1 cellular context compared by ENCODE assay signal in genomic region chr20:50929299-50930138, GRCh38.
A peak's percentile ranks its signal among the peaks of the same experiment; 100 is the strongest.
TF ChIP-seq lines count a peak whose summit lies in the region.

No MANE protein-coding gene starts in this region.

TF ChIP-seq in HepG2, 621 proteins besides CTCF, POLR2A, EP300 and RAD21 (continued from another document and continues in another):
- peak; percentile 89 for TF ChIP-seq ATF2 (CRISPR knock-in tag; IDR thresholded peaks at IDR 0.05)
- TF ChIP-seq PITX1 (CRISPR knock-in tag; IDR thresholded peaks at IDR 0.05): peak; percentile 86; the same call in 1 of the 2 replicates
- peak; percentile 76; the same call in 1 of the 2 replicates for TF ChIP-seq ZNF34 (CRISPR knock-in tag; IDR thresholded peaks at IDR 0.05; ENCODE audit: borderline replicate concordance)
- TF ChIP-seq, protein P1, sequence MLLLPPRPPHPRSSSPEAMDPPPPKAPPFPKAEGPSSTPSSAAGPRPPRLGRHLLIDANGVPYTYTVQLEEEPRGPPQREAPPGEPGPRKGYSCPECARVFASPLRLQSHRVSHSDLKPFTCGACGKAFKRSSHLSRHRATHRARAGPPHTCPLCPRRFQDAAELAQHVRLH (CRISPR knock-in tag; IDR thresholded peaks at IDR 0.05; ENCODE audit: borderline replicate concordance, low read depth): peak; percentile 99
- no peak for TF ChIP-seq GMEB2 (CRISPR knock-in tag; IDR thresholded peaks at IDR 0.05; ENCODE audit: low read depth)
- TF ChIP-seq ZNF850 (CRISPR knock-in tag; conservative IDR thresholded peaks at IDR 0.05): no peak
- TF ChIP-seq ZNF205 (CRISPR knock-in tag; IDR thresholded peaks at IDR 0.05): peak; percentile 79; the same call in 1 of the 2 replicates
- TF ChIP-seq ZNF335 (CRISPR knock-in tag; IDR thresholded peaks at IDR 0.05): peak; percentile 66; the same call in 1 of the 2 replicates
- TF ChIP-seq, protein P2, sequence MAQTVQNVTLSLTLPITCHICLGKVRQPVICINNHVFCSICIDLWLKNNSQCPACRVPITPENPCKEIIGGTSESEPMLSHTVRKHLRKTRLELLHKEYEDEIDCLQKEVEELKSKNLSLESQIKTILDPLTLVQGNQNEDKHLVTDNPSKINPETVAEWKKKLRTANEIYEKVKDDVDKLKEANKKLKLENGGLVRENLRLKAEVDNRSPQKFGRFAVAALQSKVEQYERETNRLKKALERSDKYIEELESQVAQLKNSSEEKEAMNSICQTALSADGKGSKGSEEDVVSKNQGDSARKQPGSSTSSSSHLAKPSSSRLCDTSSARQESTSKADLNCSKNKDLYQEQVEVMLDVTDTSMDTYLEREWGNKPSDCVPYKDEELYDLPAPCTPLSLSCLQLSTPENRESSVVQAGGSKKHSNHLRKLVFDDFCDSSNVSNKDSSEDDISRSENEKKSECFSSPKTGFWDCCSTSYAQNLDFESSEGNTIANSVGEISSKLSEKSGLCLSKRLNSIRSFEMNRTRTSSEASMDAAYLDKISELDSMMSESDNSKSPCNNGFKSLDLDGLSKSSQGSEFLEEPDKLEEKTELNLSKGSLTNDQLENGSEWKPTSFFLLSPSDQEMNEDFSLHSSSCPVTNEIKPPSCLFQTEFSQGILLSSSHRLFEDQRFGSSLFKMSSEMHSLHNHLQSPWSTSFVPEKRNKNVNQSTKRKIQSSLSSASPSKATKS (CRISPR knock-in tag; IDR thresholded peaks at IDR 0.05): no peak
- no peak for TF ChIP-seq KLF13 (CRISPR knock-in tag; IDR thresholded peaks at IDR 0.05)
- TF ChIP-seq IKZF4 (CRISPR knock-in tag; IDR thresholded peaks at IDR 0.05; ENCODE audit: borderline replicate concordance, low read depth, not compliant biosample characterization): peak; percentile 92
- peak; percentile 68; the same call in 1 of the 2 replicates for TF ChIP-seq NRL (CRISPR knock-in tag; IDR thresholded peaks at IDR 0.05; ENCODE audit: borderline replicate concordance)
- TF ChIP-seq IRX3 (CRISPR knock-in tag; IDR thresholded peaks at IDR 0.05; ENCODE audit: borderline replicate concordance, low read depth): 0 out of 2 replicates have a peak, but pooled peaks have one; percentile 70
- TF ChIP-seq NBN (conservative IDR thresholded peaks at IDR 0.05): no peak
- TF ChIP-seq ZNF878 (CRISPR knock-in tag; IDR thresholded peaks at IDR 0.05): 0 out of 2 replicates have a peak, but pooled peaks have one; percentile 43
- TF ChIP-seq ZMAT3 (CRISPR knock-in tag; conservative IDR thresholded peaks at IDR 0.05): peak; percentile 91
- no peak for TF ChIP-seq GABPA (IDR thresholded peaks at IDR 0.05; ENCODE audit: low read depth, low read length)
- TF ChIP-seq GABPA (CRISPR knock-in tag; IDR thresholded peaks at IDR 0.05; ENCODE audit: low read depth): peak; percentile 86
- TF ChIP-seq MTF1 (CRISPR knock-in tag; IDR thresholded peaks at IDR 0.05): no peak
- TF ChIP-seq RARG (CRISPR knock-in tag; IDR thresholded peaks at IDR 0.05; ENCODE audit: low read depth): 0 out of 2 replicates have a peak, but pooled peaks have one; percentile 60
- TF ChIP-seq CENPX (CRISPR knock-in tag; IDR thresholded peaks at IDR 0.05): no peak
- TF ChIP-seq ZNF546 (CRISPR knock-in tag; conservative IDR thresholded peaks at IDR 0.05): no peak
- TF ChIP-seq, protein P3, sequence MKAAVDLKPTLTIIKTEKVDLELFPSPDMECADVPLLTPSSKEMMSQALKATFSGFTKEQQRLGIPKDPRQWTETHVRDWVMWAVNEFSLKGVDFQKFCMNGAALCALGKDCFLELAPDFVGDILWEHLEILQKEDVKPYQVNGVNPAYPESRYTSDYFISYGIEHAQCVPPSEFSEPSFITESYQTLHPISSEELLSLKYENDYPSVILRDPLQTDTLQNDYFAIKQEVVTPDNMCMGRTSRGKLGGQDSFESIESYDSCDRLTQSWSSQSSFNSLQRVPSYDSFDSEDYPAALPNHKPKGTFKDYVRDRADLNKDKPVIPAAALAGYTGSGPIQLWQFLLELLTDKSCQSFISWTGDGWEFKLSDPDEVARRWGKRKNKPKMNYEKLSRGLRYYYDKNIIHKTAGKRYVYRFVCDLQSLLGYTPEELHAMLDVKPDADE (CRISPR knock-in tag; IDR thresholded peaks at IDR 0.05): no peak
- no peak for TF ChIP-seq FOSL1 (CRISPR knock-in tag; IDR thresholded peaks at IDR 0.05; ENCODE audit: borderline replicate concordance)
- TF ChIP-seq, protein P4, sequence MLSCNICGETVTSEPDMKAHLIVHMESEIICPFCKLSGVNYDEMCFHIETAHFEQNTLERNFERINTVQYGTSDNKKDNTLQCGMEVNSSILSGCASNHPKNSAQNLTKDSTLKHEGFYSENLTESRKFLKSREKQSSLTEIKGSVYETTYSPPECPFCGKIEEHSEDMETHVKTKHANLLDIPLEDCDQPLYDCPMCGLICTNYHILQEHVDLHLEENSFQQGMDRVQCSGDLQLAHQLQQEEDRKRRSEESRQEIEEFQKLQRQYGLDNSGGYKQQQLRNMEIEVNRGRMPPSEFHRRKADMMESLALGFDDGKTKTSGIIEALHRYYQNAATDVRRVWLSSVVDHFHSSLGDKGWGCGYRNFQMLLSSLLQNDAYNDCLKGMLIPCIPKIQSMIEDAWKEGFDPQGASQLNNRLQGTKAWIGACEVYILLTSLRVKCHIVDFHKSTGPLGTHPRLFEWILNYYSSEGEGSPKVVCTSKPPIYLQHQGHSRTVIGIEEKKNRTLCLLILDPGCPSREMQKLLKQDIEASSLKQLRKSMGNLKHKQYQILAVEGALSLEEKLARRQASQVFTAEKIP (CRISPR knock-in tag; IDR thresholded peaks at IDR 0.05; ENCODE audit: borderline replicate concordance): no peak
- TF ChIP-seq ZNF770 (CRISPR knock-in tag; IDR thresholded peaks at IDR 0.05): no peak
- 0 out of 2 replicates have a peak, but pooled peaks have one; percentile 46 for TF ChIP-seq ZNF329 (CRISPR knock-in tag; IDR thresholded peaks at IDR 0.05; ENCODE audit: low read depth)
- no peak for TF ChIP-seq SYNCRIP (IDR thresholded peaks at IDR 0.05; ENCODE audit: insufficient read depth, low read depth, low read length)
- TF ChIP-seq POLR2AphosphoS2 (IDR thresholded peaks at IDR 0.05; ENCODE audit: low read depth, low read length): no peak
- no peak for TF ChIP-seq ZNF562 (CRISPR knock-in tag; IDR thresholded peaks at IDR 0.05; ENCODE audit: borderline replicate concordance)
- TF ChIP-seq ZNF235 (CRISPR knock-in tag; IDR thresholded peaks at IDR 0.05; ENCODE audit: borderline replicate concordance): peak; percentile 46; the same call in 1 of the 2 replicates
- no peak for TF ChIP-seq ZXDC (CRISPR knock-in tag; IDR thresholded peaks at IDR 0.05)
- no peak for TF ChIP-seq ZFP62 (CRISPR knock-in tag; IDR thresholded peaks at IDR 0.05)
- TF ChIP-seq ZNF674 (CRISPR knock-in tag; IDR thresholded peaks at IDR 0.05; ENCODE audit: low read depth): no peak
- TF ChIP-seq ZNF644 (CRISPR knock-in tag; IDR thresholded peaks at IDR 0.05; ENCODE audit: low read depth): peak; percentile 99
- TF ChIP-seq, protein P5, sequence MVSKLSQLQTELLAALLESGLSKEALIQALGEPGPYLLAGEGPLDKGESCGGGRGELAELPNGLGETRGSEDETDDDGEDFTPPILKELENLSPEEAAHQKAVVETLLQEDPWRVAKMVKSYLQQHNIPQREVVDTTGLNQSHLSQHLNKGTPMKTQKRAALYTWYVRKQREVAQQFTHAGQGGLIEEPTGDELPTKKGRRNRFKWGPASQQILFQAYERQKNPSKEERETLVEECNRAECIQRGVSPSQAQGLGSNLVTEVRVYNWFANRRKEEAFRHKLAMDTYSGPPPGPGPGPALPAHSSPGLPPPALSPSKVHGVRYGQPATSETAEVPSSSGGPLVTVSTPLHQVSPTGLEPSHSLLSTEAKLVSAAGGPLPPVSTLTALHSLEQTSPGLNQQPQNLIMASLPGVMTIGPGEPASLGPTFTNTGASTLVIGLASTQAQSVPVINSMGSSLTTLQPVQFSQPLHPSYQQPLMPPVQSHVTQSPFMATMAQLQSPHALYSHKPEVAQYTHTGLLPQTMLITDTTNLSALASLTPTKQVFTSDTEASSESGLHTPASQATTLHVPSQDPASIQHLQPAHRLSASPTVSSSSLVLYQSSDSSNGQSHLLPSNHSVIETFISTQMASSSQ (IDR thresholded peaks at IDR 0.05; ENCODE audit: low read depth): 0 out of 2 replicates have a peak, but pooled peaks have one; percentile 52
- TF ChIP-seq, protein P5 (CRISPR knock-in tag; IDR thresholded peaks at IDR 0.05; ENCODE audit: borderline replicate concordance): peak; percentile 81; the same call in 1 of the 2 replicates
- TF ChIP-seq BCL6 (CRISPR knock-in tag; IDR thresholded peaks at IDR 0.05): peak; percentile 65
